In the genomic region with DNA sequence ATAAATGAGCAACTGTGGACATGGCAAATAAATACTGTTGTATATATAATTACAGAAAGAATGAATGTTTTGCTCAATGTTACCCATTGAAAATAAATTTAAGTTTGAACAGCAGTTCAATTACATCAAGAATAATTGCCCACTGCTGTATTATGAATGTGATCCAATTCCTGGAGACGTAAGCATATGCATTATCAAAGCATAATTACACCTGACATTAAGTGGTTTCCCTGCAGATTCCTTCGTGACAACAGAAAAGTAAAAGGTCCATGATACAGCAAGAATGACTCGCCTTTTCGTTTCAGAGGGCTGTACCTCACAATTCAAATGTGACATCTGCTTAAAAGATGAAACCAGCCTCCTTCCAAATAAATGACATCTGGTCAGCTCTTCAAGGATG, we compare ENCODE assay signal across 26 cellular contexts. TPM values are rescaled to one million over a fixed set of nuclear protein-coding genes. Genes with fewer than 3 reads are reported as not detected.
A peak's percentile ranks its signal among the peaks of the same experiment; 100 is the strongest.
DNase-seq lines count a peak whose midpoint lies in the region; ATAC-seq, FAIRE-seq and TF ChIP-seq lines count a peak whose summit lies in the region.
"Had no signal": no experiment of that assay in that cellular context is flagged by ENCODE, and none has a peak within 500 bp of the region (broad histone marks: within the 10 kb centered on the region; RNA-seq: fewer than 3 reads in every experiment).

No MANE protein-coding gene starts in this region.

- H2AFZ ChIP-seq in GM23248, result no peak overlapping the region
- H2AFZ ChIP-seq in astrocyte (ENCODE audit: low read depth, low read length), result no peak overlapping the region

- H3K4me3 ChIP-seq in GM23248, result no peak overlapping the region
- no peak overlapping the region for H3K4me3 ChIP-seq in astrocyte (ENCODE audit: insufficient read depth, low read depth, low read length)
- no peak overlapping the region for H3K4me3 ChIP-seq in esophagus squamous epithelium
- H3K4me3 ChIP-seq: gastroesophageal sphincter, left ventricle myocardium inferior, skin epidermis had no signal

- peaks cover 15% of the 10 kb centered on the region for H3K4me1 Mint-ChIP-seq in astrocyte (ENCODE audit: low read depth, unreplicated experiment)
- H3K4me1 Mint-ChIP-seq in stimulated activated effector memory CD8-positive, alpha-beta T cell treated with anti-CD3 and anti-CD28 coated beads, Interleukin-12 subunit alpha, Interleukin-12 subunit beta, amount 100 ng/mL, for 72 hours, result peaks cover 14% of the 10 kb centered on the region

- no peak overlapping the region for H3K27ac Mint-ChIP-seq in astrocyte (ENCODE audit: unreplicated experiment)
- no peak overlapping the region for H3K27ac Mint-ChIP-seq in stimulated activated effector memory CD8-positive, alpha-beta T cell treated with anti-CD3 and anti-CD28 coated beads, Interleukin-12 subunit alpha, Interleukin-12 subunit beta, amount 100 ng/mL, for 72 hours
- H3K27ac Mint-ChIP-seq: mesothelial cell of epicardium; naive thymus-derived CD8-positive, alpha-beta T cell had no signal

- H3K9me3 ChIP-seq in GM23248 (ENCODE audit: low read depth) (no peaks in the 10 kb centered on the region), astrocyte (ENCODE audit: insufficient read depth, low read depth, low read length) (no peaks in the 10 kb centered on the region), esophagus squamous epithelium (no peaks in the 10 kb centered on the region)
- H3K9me3 ChIP-seq: gastroesophageal sphincter, left ventricle myocardium inferior had no signal

- in situ Hi-C loops in GM23248 (cut with MboI), result no loop called here
- in situ Hi-C loops in G401 (cut with HindIII; ENCODE audit: low sequenced_read_pairs), result no loop called here

- H3K4me1 ChIP-seq in GM23248 (ENCODE audit: insufficient read depth) (peaks cover 43% of the 10 kb centered on the region), astrocyte (ENCODE audit: insufficient read depth, low read length) (peaks cover 19% of the 10 kb centered on the region), esophagus squamous epithelium (peaks cover 3 to 21% (median 15%) of the 10 kb centered on the region in 3 donors)

- intact Hi-C loops in esophagus squamous epithelium (cut with DNase I), result no loop called here

- H3K4me2 ChIP-seq in GM23248 (ENCODE audit: unreplicated experiment) (peak overlapping the region; percentile 74), astrocyte (ENCODE audit: low read length) (no peak overlapping the region)

- TF ChIP-seq CTCF in 22Rv1 (IDR thresholded peaks at IDR 0.05), result no peak
- no peak for TF ChIP-seq CTCF in astrocyte (IDR thresholded peaks at IDR 0.05; ENCODE audit: insufficient read depth, low read depth, low read length)
- TF ChIP-seq CTCF in esophagus squamous epithelium (IDR thresholded peaks at IDR 0.05), result no peak

- peak overlapping the region; percentile 87 for H3K27ac ChIP-seq in 22Rv1
- peak overlapping the region; percentile 94 for H3K27ac ChIP-seq in GM23248
- H3K27ac ChIP-seq in astrocyte (ENCODE audit: low read depth, low read length), result no peak overlapping the region
- H3K27ac ChIP-seq in esophagus squamous epithelium, result no peak overlapping the region
- H3K27ac ChIP-seq: left ventricle myocardium inferior had no signal

- no peaks in the 10 kb centered on the region for H3K36me3 Mint-ChIP-seq in astrocyte (ENCODE audit: low read depth, unreplicated experiment)
- peaks cover 52% of the 10 kb centered on the region for H3K36me3 Mint-ChIP-seq in stimulated activated effector memory CD8-positive, alpha-beta T cell treated with anti-CD3 and anti-CD28 coated beads, Interleukin-12 subunit alpha, Interleukin-12 subunit beta, amount 100 ng/mL, for 72 hours
- H3K36me3 Mint-ChIP-seq: mesothelial cell of epicardium had no signal

- TF ChIP-seq POLR2A in esophagus squamous epithelium (IDR thresholded peaks at IDR 0.05), result no peak

- H4K20me1 ChIP-seq in GM23248 (ENCODE audit: insufficient read depth) (no peaks in the 10 kb centered on the region), astrocyte (ENCODE audit: insufficient read depth, low read length) (no peaks in the 10 kb centered on the region)

- H3K36me3 ChIP-seq in GM23248 (ENCODE audit: low read depth) (no peaks in the 10 kb centered on the region), astrocyte (ENCODE audit: insufficient read depth, low read length) (no peaks in the 10 kb centered on the region), esophagus squamous epithelium (peaks cover 0 to 18% (median 0%) of the 10 kb centered on the region in 3 donors)
- H3K36me3 ChIP-seq: brain microvascular endothelial cell had no signal

- H3K27me3 ChIP-seq in GM23248 (replicated peaks; ENCODE audit: insufficient read depth) (no peaks in the 10 kb centered on the region), astrocyte (ENCODE audit: insufficient read depth, low read length) (no peaks in the 10 kb centered on the region), esophagus squamous epithelium (no peaks in the 10 kb centered on the region)
- H3K27me3 ChIP-seq: brain microvascular endothelial cell, gastroesophageal sphincter had no signal

- H3K27me3 Mint-ChIP-seq in astrocyte (ENCODE audit: low read depth, unreplicated experiment), result no peaks in the 10 kb centered on the region
- H3K27me3 Mint-ChIP-seq: naive thymus-derived CD8-positive, alpha-beta T cell; T-helper 17 cell had no signal

- peak; percentile 38 for DNase-seq in GM23248
- DNase-seq in NCI-H69 (lab: John Stamatoyannopoulos, UW), result peak; percentile 88
- DNase-seq in astrocyte (ENCODE audit: low read depth), result peak; percentile 6
- DNase-seq in G401 (ENCODE audit: low spot score), result no peak
- no peak for DNase-seq in GDM1 (lab: John Stamatoyannopoulos, UW)
- DNase-seq in esophagus squamous epithelium (lab: John Stamatoyannopoulos, UW), result no peak
- no peak for DNase-seq in stimulated activated effector memory CD8-positive, alpha-beta T cell treated with anti-CD3 and anti-CD28 coated beads, Interleukin-12 subunit alpha, Interleukin-12 subunit beta, amount 100 ng/mL, for 72 hours (ENCODE audit: low spot score in 2 of 2)
- DNase-seq: activated CD8-positive, alpha-beta memory T cell treated with anti-CD3 and anti-CD28 coated beads for 24 hours; activated gamma-delta T cell treated with Interleukin-2 at 50 U/mL for 16 hours; activated T-cell treated with anti-CD3 and anti-CD28 coated beads, Interleukin-2, amount 50 U/mL, for 1 hour; brain microvascular endothelial cell; C1 segment of cervical spinal cord; effector CD8-positive, alpha-beta T cell; erythroblast; hippocampal formation; left ventricle myocardium inferior; naive thymus-derived CD8-positive, alpha-beta T cell; NCI-H187 treated with DMSO at 0.1 percent for 48 hours; T-helper 17 cell had no signal

- H3K4me3 Mint-ChIP-seq in astrocyte (ENCODE audit: unreplicated experiment), result no peak overlapping the region
- H3K4me3 Mint-ChIP-seq in stimulated activated effector memory CD8-positive, alpha-beta T cell treated with anti-CD3 and anti-CD28 coated beads, Interleukin-12 subunit alpha, Interleukin-12 subunit beta, amount 100 ng/mL, for 72 hours, result no peak overlapping the region
- H3K4me3 Mint-ChIP-seq: mesothelial cell of epicardium; naive thymus-derived CD8-positive, alpha-beta T cell; T-helper 17 cell had no signal

- H3K79me2 ChIP-seq in GM23248 (ENCODE audit: insufficient read depth), result no peaks in the 10 kb centered on the region
- no peaks in the 10 kb centered on the region for H3K79me2 ChIP-seq in astrocyte (ENCODE audit: insufficient read depth, low read length)

- peaks cover 6% of the 10 kb centered on the region for H3K9me3 Mint-ChIP-seq in astrocyte (ENCODE audit: unreplicated experiment)
- H3K9me3 Mint-ChIP-seq in stimulated activated effector memory CD8-positive, alpha-beta T cell treated with anti-CD3 and anti-CD28 coated beads, Interleukin-12 subunit alpha, Interleukin-12 subunit beta, amount 100 ng/mL, for 72 hours, result peaks cover 2% of the 10 kb centered on the region

- WGBS in GM23248 (ENCODE audit: low coverage in 1 of 2, low lambda C conversion rate in 2 of 2, missing lambda C conversion rate in 2 of 2), 2 experiments, result 30 to 36% methylated on average over 4 of the region's 4 CpGs
- 92 to 93% methylated on average over 4 of the region's 4 CpGs for WGBS in esophagus squamous epithelium, 2 donors

- peak overlapping the region; percentile 75 for H3K9ac ChIP-seq in GM23248
- no peak overlapping the region for H3K9ac ChIP-seq in astrocyte (ENCODE audit: low read length)

- no peaks in the 10 kb centered on the region for H3K9me2 ChIP-seq in GM23248 (ENCODE audit: insufficient read depth)

- FAIRE-seq in astrocyte (lab: Jason Lieb, UNC), result no peak
- FAIRE-seq: GM19239, RCC 7860, urothelium cell line had no signal

- ATAC-seq in stimulated activated effector memory CD8-positive, alpha-beta T cell treated with anti-CD3 and anti-CD28 coated beads, Interleukin-12 subunit alpha, Interleukin-12 subunit beta, amount 100 ng/mL, for 72 hours, result no peak
- ATAC-seq: gastroesophageal sphincter; naive thymus-derived CD8-positive, alpha-beta T cell; T-helper 17 cell had no signal

- peaks cover 37% of the 10 kb centered on the region for H3F3A ChIP-seq in GM23248 (ENCODE audit: insufficient read depth)

RNA-seq across cellular contexts. Expression of a gene that starts 36.0 kb away (rescaled TPM):
- total RNA-seq in GM23248 (2014; rRNA removed; shearing (Covaris generic)), result 38.6 and 41.4 TPM in 2 replicates
- 19.8 and 20.8 TPM in 2 replicates for polyA plus RNA-seq in GM23248 (2016; fragmentation: Nextera tagmentation; extraction: Ambion mirVana)
- total RNA-seq in astrocyte (31.8 and 36.7 TPM in 2 replicates), esophagus squamous epithelium (10 to 100 TPM; 13.4 to 22.6 (median 20.9) TPM)
- total RNA-seq in G401 (2014; rRNA removed; shearing (Covaris generic)), result 8.9 and 12.7 TPM in 2 replicates

Comparison
In these comparisons a context has a peak if more than half of its experiments do, and no peak if none do; other contexts are left out.
1. H3K27ac ChIP-seq: peak in 22Rv1 (single experiment) and GM23248 (single experiment); none in astrocyte (single experiment) and esophagus squamous epithelium (0 of 4).
2. DNase-seq: peak in GM23248 (single experiment), NCI-H69 (single experiment) and astrocyte (single experiment); none in G401 (single experiment), GDM1 (single experiment), esophagus squamous epithelium (single experiment) and stimulated activated effector memory CD8-positive, alpha-beta T cell treated with anti-CD3 and anti-CD28 coated beads, Interleukin-12 subunit alpha, Interleukin-12 subunit beta, amount 100 ng/mL, for 72 hours (0 of 2).